ENCODE assay signal across 9 cellular contexts in the genomic region with DNA sequence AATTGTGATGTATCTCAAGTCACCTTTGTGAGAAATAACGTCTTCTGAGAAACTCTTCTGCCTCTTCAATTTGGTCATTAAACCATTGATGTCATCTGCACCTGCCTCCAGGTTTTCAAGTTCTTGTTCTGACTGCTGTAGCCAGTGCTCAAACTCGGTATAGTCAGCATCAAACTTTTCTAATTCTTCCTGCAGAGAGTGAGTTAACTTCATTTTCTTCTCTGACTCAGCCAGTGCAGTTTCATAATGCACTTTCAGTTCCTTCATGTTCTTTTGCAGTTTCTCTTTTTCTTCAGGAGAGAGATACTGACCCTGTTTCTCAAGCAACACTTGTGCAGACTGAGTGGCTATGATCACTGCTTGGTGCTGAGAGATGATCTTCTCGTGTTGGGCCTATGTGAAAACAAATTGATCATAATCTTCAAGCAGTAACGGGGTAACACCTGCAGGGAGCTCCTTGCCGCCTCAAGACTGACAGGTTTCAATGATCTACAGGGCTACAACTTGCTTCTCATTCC. TPM values are rescaled to one million over a fixed set of nuclear protein-coding genes. Genes with fewer than 3 reads are reported as not detected.
A peak's percentile ranks its signal among the peaks of the same experiment; 100 is the strongest.
DNase-seq lines count a peak whose midpoint lies in the region; ATAC-seq and TF ChIP-seq lines count a peak whose summit lies in the region.
"Had no signal": no experiment of that assay in that cellular context is flagged by ENCODE, and none has a peak within 500 bp of the region (broad histone marks: within the 10 kb centered on the region; RNA-seq: fewer than 3 reads in every experiment).

No MANE protein-coding gene starts in this region.

- no peak overlapping the region for H3K4me3 ChIP-seq in GM23338
- H3K4me3 ChIP-seq: SK-N-MC had no signal

- TF ChIP-seq CTCF in GM23338 (conservative IDR thresholded peaks at IDR 0.05; ENCODE audit: low read depth in 2 of 2): no peak

- DNase-seq in activated CD4-positive, alpha-beta T cell treated with anti-CD3 and anti-CD28 coated beads for 36 hours: peak; percentile 63
- no peak for DNase-seq in activated CD4-positive, alpha-beta T cell treated with anti-CD3 and anti-CD28 coated beads for 1 hour
- no peak for DNase-seq in GM23338 (ENCODE audit: low spot score)
- DNase-seq in NAMALWA (ENCODE audit: low spot score): peak; percentile 68
- no peak for DNase-seq in left ventricle myocardium superior
- no peak for DNase-seq in 8988T
- DNase-seq in KBM-7: no peak
- no peak for DNase-seq in activated CD4-positive, CD25-positive, alpha-beta regulatory T cell treated with anti-CD3 and anti-CD28 coated beads, Interleukin-2, amount 50 U/mL, for 72 hours

- peak; percentile 92 for ATAC-seq in activated CD4-positive, alpha-beta T cell treated with anti-CD3 and anti-CD28 coated beads for 36 hours
- no peak for ATAC-seq in GM23338
- ATAC-seq in left ventricle myocardium superior: peak; percentile 44

- no peaks in the 10 kb centered on the region for H3K79me2 ChIP-seq in GM23338 (replicated peaks; ENCODE audit: insufficient read depth)

- H3K4me1 ChIP-seq in GM23338 (ENCODE audit: insufficient read depth): no peaks in the 10 kb centered on the region

- H3K27ac Mint-ChIP-seq in activated CD4-positive, alpha-beta T cell treated with anti-CD3 and anti-CD28 coated beads for 36 hours: peak overlapping the region; percentile 66
- H3K27ac Mint-ChIP-seq in GM23338: no peak overlapping the region

- no peak overlapping the region for H2AFZ ChIP-seq in GM23338

- no peaks in the 10 kb centered on the region for H3F3A ChIP-seq in GM23338 (replicated peaks; ENCODE audit: low read depth)

- H3K36me3 Mint-ChIP-seq in activated CD4-positive, alpha-beta T cell treated with anti-CD3 and anti-CD28 coated beads for 36 hours (ENCODE audit: low read depth): no peaks in the 10 kb centered on the region
- H3K36me3 Mint-ChIP-seq in GM23338 (ENCODE audit: low read depth): peaks cover 69% of the 10 kb centered on the region

- H3K9me3 Mint-ChIP-seq in activated CD4-positive, alpha-beta T cell treated with anti-CD3 and anti-CD28 coated beads for 36 hours (ENCODE audit: low read depth): no peaks in the 10 kb centered on the region
- no peaks in the 10 kb centered on the region for H3K9me3 Mint-ChIP-seq in GM23338

- POLR2A ChIA-PET in activated CD4-positive, alpha-beta T cell treated with anti-CD3 and anti-CD28 coated beads for 36 hours (lab: Charles Lee): interaction anchor here (0.7 to 1.5 kb wide), 2 partner anchors 13 to 486 kb away, joined by 4 to 5 read pairs; no protein-coding TSS in a partner anchor

- H4K20me1 ChIP-seq in GM23338 (replicated peaks; ENCODE audit: insufficient read depth): no peaks in the 10 kb centered on the region

- peaks cover 34% of the 10 kb centered on the region for H3K4me1 Mint-ChIP-seq in activated CD4-positive, alpha-beta T cell treated with anti-CD3 and anti-CD28 coated beads for 36 hours
- H3K4me1 Mint-ChIP-seq in GM23338: no peaks in the 10 kb centered on the region

- no peak overlapping the region for H3K4me2 ChIP-seq in GM23338

- CTCF ChIA-PET in activated CD4-positive, alpha-beta T cell treated with anti-CD3 and anti-CD28 coated beads for 36 hours (lab: Charles Lee): interaction anchor here (0.7 to 5.1 kb wide), 15 partner anchors 10 to 496 kb away, joined by 3 to 33 read pairs (median 4); no protein-coding TSS in a partner anchor

- no peaks in the 10 kb centered on the region for H3K9me2 ChIP-seq in GM23338 (ENCODE audit: insufficient read depth)

- peaks cover 45% of the 10 kb centered on the region for H3K36me3 ChIP-seq in GM23338 (ENCODE audit: insufficient read depth)

- intact Hi-C loops in activated CD4-positive, alpha-beta T cell treated with anti-CD3 and anti-CD28 coated beads for 36 hours (cut with DNase I, micrococcal nuclease): loop anchor here (1.0 to 5.0 kb wide), 8 partner anchors 11 to 727 kb away; a partner anchor contains a TSS
- intact Hi-C loops in left ventricle myocardium superior (cut with micrococcal nuclease): no loop called here

- 0 out of 2 replicates have a peak overlapping the region, but pooled peaks have one; percentile 20 for H3K27ac ChIP-seq in GM23338 (ENCODE audit: low read depth)
- H3K27ac ChIP-seq: SK-N-MC had no signal

- in situ Hi-C loops in KBM-7 (cut with MboI; ENCODE audit: low pct_unique_long_range_greater_than_20kb, low sequenced_read_pairs): no loop called here

- no peaks in the 10 kb centered on the region for H3K27me3 ChIP-seq in GM23338 (ENCODE audit: insufficient read depth)

- H3K4me3 Mint-ChIP-seq in activated CD4-positive, alpha-beta T cell treated with anti-CD3 and anti-CD28 coated beads for 36 hours: peak overlapping the region; percentile 40
- H3K4me3 Mint-ChIP-seq in GM23338: no peak overlapping the region

- H3K27me3 Mint-ChIP-seq in activated CD4-positive, alpha-beta T cell treated with anti-CD3 and anti-CD28 coated beads for 36 hours: no peaks in the 10 kb centered on the region
- peaks cover 5% of the 10 kb centered on the region for H3K27me3 Mint-ChIP-seq in GM23338 (ENCODE audit: insufficient read depth, low read depth, poor library complexity)

TF ChIP-seq in GM23338, 12 proteins besides CTCF, POLR2A, EP300 and RAD21 (continues in another document):
- TF ChIP-seq STAT1 (IDR thresholded peaks at IDR 0.05; ENCODE audit: unreplicated experiment) (no peak), EZH2 (IDR thresholded peaks at IDR 0.05; ENCODE audit: low read depth, unreplicated experiment) (no peak), NANOG (IDR thresholded peaks at IDR 0.05; ENCODE audit: borderline replicate concordance) (no peak), ZNF114 (CRISPR knock-in tag; IDR thresholded peaks at IDR 0.05) (no peak), CREB1 (CRISPR knock-in tag; IDR thresholded peaks at IDR 0.05; ENCODE audit: low read depth) (no peak)
- TF ChIP-seq, protein P1, sequence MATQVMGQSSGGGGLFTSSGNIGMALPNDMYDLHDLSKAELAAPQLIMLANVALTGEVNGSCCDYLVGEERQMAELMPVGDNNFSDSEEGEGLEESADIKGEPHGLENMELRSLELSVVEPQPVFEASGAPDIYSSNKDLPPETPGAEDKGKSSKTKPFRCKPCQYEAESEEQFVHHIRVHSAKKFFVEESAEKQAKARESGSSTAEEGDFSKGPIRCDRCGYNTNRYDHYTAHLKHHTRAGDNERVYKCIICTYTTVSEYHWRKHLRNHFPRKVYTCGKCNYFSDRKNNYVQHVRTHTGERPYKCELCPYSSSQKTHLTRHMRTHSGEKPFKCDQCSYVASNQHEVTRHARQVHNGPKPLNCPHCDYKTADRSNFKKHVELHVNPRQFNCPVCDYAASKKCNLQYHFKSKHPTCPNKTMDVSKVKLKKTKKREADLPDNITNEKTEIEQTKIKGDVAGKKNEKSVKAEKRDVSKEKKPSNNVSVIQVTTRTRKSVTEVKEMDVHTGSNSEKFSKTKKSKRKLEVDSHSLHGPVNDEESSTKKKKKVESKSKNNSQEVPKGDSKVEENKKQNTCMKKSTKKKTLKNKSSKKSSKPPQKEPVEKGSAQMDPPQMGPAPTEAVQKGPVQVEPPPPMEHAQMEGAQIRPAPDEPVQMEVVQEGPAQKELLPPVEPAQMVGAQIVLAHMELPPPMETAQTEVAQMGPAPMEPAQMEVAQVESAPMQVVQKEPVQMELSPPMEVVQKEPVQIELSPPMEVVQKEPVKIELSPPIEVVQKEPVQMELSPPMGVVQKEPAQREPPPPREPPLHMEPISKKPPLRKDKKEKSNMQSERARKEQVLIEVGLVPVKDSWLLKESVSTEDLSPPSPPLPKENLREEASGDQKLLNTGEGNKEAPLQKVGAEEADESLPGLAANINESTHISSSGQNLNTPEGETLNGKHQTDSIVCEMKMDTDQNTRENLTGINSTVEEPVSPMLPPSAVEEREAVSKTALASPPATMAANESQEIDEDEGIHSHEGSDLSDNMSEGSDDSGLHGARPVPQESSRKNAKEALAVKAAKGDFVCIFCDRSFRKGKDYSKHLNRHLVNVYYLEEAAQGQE (IDR thresholded peaks at IDR 0.05; ENCODE audit: unreplicated experiment): no peak
- TF ChIP-seq, protein P2, sequence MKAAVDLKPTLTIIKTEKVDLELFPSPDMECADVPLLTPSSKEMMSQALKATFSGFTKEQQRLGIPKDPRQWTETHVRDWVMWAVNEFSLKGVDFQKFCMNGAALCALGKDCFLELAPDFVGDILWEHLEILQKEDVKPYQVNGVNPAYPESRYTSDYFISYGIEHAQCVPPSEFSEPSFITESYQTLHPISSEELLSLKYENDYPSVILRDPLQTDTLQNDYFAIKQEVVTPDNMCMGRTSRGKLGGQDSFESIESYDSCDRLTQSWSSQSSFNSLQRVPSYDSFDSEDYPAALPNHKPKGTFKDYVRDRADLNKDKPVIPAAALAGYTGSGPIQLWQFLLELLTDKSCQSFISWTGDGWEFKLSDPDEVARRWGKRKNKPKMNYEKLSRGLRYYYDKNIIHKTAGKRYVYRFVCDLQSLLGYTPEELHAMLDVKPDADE (IDR thresholded peaks at IDR 0.05): no peak

RNA-seq across cellular contexts. Expression of a gene that starts 48.8 kb away (rescaled TPM):
- 1 to 10 TPM; 6.7 to 6.8 TPM for total RNA-seq in activated CD4-positive, alpha-beta T cell treated with anti-CD3 and anti-CD28 coated beads for 36 hours
- 159 and 188 TPM in 2 replicates for total RNA-seq in GM23338 (2014; rRNA removed; shearing (Covaris generic))
- polyA plus RNA-seq in GM23338 (2016; fragmentation: Nextera tagmentation; extraction: Ambion mirVana): 59.6 and 88.7 TPM in 2 replicates
- 225 TPM for total RNA-seq in left ventricle myocardium superior

Comparison
In these comparisons a context has a peak if more than half of its experiments do, and no peak if none do; other contexts are left out.
1. DNase-seq: peak in activated CD4-positive, alpha-beta T cell treated with anti-CD3 and anti-CD28 coated beads for 36 hours (single experiment) and NAMALWA (single experiment); none in activated CD4-positive, alpha-beta T cell treated with anti-CD3 and anti-CD28 coated beads for 1 hour (single experiment), GM23338 (single experiment), left ventricle myocardium superior (single experiment), 8988T (single experiment), KBM-7 (single experiment) and activated CD4-positive, CD25-positive, alpha-beta regulatory T cell treated with anti-CD3 and anti-CD28 coated beads, Interleukin-2, amount 50 U/mL, for 72 hours (single experiment).
2. RNA of a gene that starts 48.8 kb away (total RNA-seq): 225 TPM in left ventricle myocardium superior (single experiment) and 159 to 188 TPM in GM23338; 6.7 to 6.8 TPM in activated CD4-positive, alpha-beta T cell treated with anti-CD3 and anti-CD28 coated beads for 36 hours; every median in the first group is over 10 times any median in the second.